ENCODE assay signal across 1 cellular context in genomic region chr16:68972008-68972407, GRCh38.
TF ChIP-seq lines count a peak whose summit lies in the region.

No MANE protein-coding gene starts in this region.

TF ChIP-seq in A549, 52 proteins besides CTCF, POLR2A, EP300 and RAD21 (continued from another document):
- TF ChIP-seq, protein P1, sequence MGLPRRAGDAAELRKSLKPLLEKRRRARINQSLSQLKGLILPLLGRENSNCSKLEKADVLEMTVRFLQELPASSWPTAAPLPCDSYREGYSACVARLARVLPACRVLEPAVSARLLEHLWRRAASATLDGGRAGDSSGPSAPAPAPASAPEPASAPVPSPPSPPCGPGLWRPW (IDR thresholded peaks at IDR 0.05) = no peak
- no peak for TF ChIP-seq ZFP36 (IDR thresholded peaks at IDR 0.05; ENCODE audit: borderline replicate concordance, partially characterized antibody)
TF ChIP-seq in A549: peak in this region for 0.
